In genomic region chr6:82179415-82179814, GRCh38 we compare ENCODE assay signal across 2 cellular contexts.
TF ChIP-seq lines count a peak whose summit lies in the region.

No MANE protein-coding gene starts in this region.

TF ChIP-seq in liver, 16 proteins besides CTCF, POLR2A, EP300 and RAD21 (continued from another document):
- no peak for TF ChIP-seq FOXA1 (IDR thresholded peaks at IDR 0.05)

TF ChIP-seq in HepG2, 621 proteins besides CTCF, POLR2A, EP300 and RAD21:
- TF ChIP-seq, protein P1, sequence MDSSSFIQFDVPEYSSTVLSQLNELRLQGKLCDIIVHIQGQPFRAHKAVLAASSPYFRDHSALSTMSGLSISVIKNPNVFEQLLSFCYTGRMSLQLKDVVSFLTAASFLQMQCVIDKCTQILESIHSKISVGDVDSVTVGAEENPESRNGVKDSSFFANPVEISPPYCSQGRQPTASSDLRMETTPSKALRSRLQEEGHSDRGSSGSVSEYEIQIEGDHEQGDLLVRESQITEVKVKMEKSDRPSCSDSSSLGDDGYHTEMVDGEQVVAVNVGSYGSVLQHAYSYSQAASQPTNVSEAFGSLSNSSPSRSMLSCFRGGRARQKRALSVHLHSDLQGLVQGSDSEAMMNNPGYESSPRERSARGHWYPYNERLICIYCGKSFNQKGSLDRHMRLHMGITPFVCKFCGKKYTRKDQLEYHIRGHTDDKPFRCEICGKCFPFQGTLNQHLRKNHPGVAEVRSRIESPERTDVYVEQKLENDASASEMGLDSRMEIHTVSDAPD (CRISPR knock-in tag; IDR thresholded peaks at IDR 0.05): no peak
- no peak for TF ChIP-seq TEAD2 (CRISPR knock-in tag; IDR thresholded peaks at IDR 0.05)
- TF ChIP-seq, protein P2, sequence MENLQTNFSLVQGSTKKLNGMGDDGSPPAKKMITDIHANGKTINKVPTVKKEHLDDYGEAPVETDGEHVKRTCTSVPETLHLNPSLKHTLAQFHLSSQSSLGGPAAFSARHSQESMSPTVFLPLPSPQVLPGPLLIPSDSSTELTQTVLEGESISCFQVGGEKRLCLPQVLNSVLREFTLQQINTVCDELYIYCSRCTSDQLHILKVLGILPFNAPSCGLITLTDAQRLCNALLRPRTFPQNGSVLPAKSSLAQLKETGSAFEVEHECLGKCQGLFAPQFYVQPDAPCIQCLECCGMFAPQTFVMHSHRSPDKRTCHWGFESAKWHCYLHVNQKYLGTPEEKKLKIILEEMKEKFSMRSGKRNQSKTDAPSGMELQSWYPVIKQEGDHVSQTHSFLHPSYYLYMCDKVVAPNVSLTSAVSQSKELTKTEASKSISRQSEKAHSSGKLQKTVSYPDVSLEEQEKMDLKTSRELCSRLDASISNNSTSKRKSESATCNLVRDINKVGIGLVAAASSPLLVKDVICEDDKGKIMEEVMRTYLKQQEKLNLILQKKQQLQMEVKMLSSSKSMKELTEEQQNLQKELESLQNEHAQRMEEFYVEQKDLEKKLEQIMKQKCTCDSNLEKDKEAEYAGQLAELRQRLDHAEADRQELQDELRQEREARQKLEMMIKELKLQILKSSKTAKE (CRISPR knock-in tag; IDR thresholded peaks at IDR 0.05; ENCODE audit: borderline replicate concordance): no peak
- TF ChIP-seq RERE (CRISPR knock-in tag; IDR thresholded peaks at IDR 0.05; ENCODE audit: low read depth): no peak
- TF ChIP-seq ELF3 (CRISPR knock-in tag; IDR thresholded peaks at IDR 0.05): no peak
- no peak for TF ChIP-seq ZNF672 (CRISPR knock-in tag; IDR thresholded peaks at IDR 0.05)
- TF ChIP-seq TEAD3 (CRISPR knock-in tag; optimal IDR thresholded peaks at IDR 0.05; ENCODE audit: borderline replicate concordance): no peak
- no peak for TF ChIP-seq HMG20A (CRISPR knock-in tag; IDR thresholded peaks at IDR 0.05; ENCODE audit: borderline replicate concordance)
- TF ChIP-seq JARID2 (CRISPR knock-in tag; IDR thresholded peaks at IDR 0.05; ENCODE audit: insufficient replicate concordance): no peak
- TF ChIP-seq, protein P3, sequence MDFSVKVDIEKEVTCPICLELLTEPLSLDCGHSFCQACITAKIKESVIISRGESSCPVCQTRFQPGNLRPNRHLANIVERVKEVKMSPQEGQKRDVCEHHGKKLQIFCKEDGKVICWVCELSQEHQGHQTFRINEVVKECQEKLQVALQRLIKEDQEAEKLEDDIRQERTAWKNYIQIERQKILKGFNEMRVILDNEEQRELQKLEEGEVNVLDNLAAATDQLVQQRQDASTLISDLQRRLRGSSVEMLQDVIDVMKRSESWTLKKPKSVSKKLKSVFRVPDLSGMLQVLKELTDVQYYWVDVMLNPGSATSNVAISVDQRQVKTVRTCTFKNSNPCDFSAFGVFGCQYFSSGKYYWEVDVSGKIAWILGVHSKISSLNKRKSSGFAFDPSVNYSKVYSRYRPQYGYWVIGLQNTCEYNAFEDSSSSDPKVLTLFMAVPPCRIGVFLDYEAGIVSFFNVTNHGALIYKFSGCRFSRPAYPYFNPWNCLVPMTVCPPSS (IDR thresholded peaks at IDR 0.05): no peak
